28 cellular contexts compared by ENCODE assay signal in the genomic region with DNA sequence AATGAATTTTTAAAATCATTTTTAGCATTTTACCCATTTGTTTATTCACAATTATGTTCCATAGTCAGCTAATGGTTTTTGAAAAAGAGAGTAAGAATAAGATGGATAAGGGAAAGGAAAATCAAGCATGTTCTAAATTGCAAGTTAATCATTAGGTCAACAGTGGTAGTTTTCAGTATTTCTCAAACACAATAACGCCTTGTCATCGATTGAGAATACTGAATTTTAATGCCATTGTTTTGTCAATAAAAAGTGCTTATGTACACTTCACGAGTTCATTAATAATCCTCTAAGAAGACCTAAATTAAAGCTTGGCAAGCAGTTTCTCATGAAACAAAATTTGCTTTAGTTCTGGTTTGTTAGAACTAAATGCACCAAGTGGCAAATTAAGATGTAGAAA.
"Had no signal": no experiment of that assay in that cellular context is flagged by ENCODE, and none has a peak within 500 bp of the region (broad histone marks: within the 10 kb centered on the region; RNA-seq: fewer than 3 reads in every experiment).

No MANE protein-coding gene starts in this region.

- H3K4me1 ChIP-seq: breast epithelium had no signal

- H3K9me3 ChIP-seq: adrenal gland, breast epithelium, MG63 had no signal

- DNase-seq: activated CD4-positive, alpha-beta T cell treated with anti-CD3 and anti-CD28 coated beads for 36 hours; activated CD8-positive, alpha-beta memory T cell treated with anti-CD3 and anti-CD28 coated beads, Interleukin-2, amount 50 U/mL, for 4 hours; activated CD8-positive, alpha-beta T cell treated with anti-CD3 and anti-CD28 coated beads for 36 hours; activated naive CD4-positive, alpha-beta T cell treated with anti-CD3 and anti-CD28 coated beads, Interleukin-2, amount 50 U/mL, for 16 hours; activated naive CD8-positive, alpha-beta T cell treated with anti-CD3 and anti-CD28 coated beads, Interleukin-2, amount 10 ng/mL, durations not matched to agents 7 days and 5 days; activated T-cell treated with anti-CD3 and anti-CD28 coated beads, Interleukin-2, amount 50 U/mL, for 72 hours; adrenal gland; anterior cingulate cortex; caudate nucleus; MG63; MV-4-11; NCI-H1105; NCI-H1694; NCI-H2029; NCI-H2107; NCI-H2171 treated with DMSO at 0.1 percent for 48 hours; NCI-H345; NCI-H510A treated with DMSO at 0.1 percent for 48 hours; NCI-H82; RPMI8226; T-cell; T-helper 2 cell; T1000; WERI-Rb-1 had no signal

- H3K4me3 Mint-ChIP-seq: activated CD4-positive, alpha-beta T cell treated with anti-CD3 and anti-CD28 coated beads for 36 hours; activated CD8-positive, alpha-beta T cell treated with anti-CD3 and anti-CD28 coated beads for 36 hours; activated naive CD8-positive, alpha-beta T cell treated with anti-CD3 and anti-CD28 coated beads, Interleukin-2, amount 10 ng/mL, durations not matched to agents 7 days and 5 days; activated T-cell treated with anti-CD3 and anti-CD28 coated beads, Interleukin-2, amount 50 U/mL, for 72 hours; T-cell had no signal

- ATAC-seq: activated CD4-positive, alpha-beta T cell treated with anti-CD3 and anti-CD28 coated beads for 36 hours; activated CD8-positive, alpha-beta T cell treated with anti-CD3 and anti-CD28 coated beads for 36 hours; activated T-cell treated with anti-CD3 and anti-CD28 coated beads, Interleukin-2, amount 50 U/mL, for 72 hours; Right ventricle myocardium inferior; T-cell had no signal

- H3K27ac Mint-ChIP-seq: activated CD4-positive, alpha-beta T cell treated with anti-CD3 and anti-CD28 coated beads for 36 hours; activated CD8-positive, alpha-beta T cell treated with anti-CD3 and anti-CD28 coated beads for 36 hours; activated naive CD8-positive, alpha-beta T cell treated with anti-CD3 and anti-CD28 coated beads, Interleukin-2, amount 10 ng/mL, durations not matched to agents 7 days and 5 days; activated T-cell treated with anti-CD3 and anti-CD28 coated beads, Interleukin-2, amount 50 U/mL, for 72 hours; T-cell had no signal

- H3K36me3 ChIP-seq: adrenal gland, breast epithelium, MG63, WERI-Rb-1 had no signal

- H3K27me3 ChIP-seq: adrenal gland, breast epithelium, MG63 had no signal

- FAIRE-seq: TTC549 had no signal

- H3K27me3 Mint-ChIP-seq: activated CD4-positive, alpha-beta T cell treated with anti-CD3 and anti-CD28 coated beads for 36 hours; activated CD8-positive, alpha-beta T cell treated with anti-CD3 and anti-CD28 coated beads for 36 hours; activated naive CD8-positive, alpha-beta T cell treated with anti-CD3 and anti-CD28 coated beads, Interleukin-2, amount 10 ng/mL, durations not matched to agents 7 days and 5 days; T-cell had no signal

- H3K9me3 Mint-ChIP-seq: activated CD8-positive, alpha-beta T cell treated with anti-CD3 and anti-CD28 coated beads for 36 hours; T-cell had no signal

- H3K27ac ChIP-seq: adrenal gland, breast epithelium, SK-N-MC, WERI-Rb-1 had no signal

- H3K4me3 ChIP-seq: adrenal gland, breast epithelium, MG63, SK-N-MC had no signal
